25 cellular contexts compared by ENCODE assay signal in the genomic region with DNA sequence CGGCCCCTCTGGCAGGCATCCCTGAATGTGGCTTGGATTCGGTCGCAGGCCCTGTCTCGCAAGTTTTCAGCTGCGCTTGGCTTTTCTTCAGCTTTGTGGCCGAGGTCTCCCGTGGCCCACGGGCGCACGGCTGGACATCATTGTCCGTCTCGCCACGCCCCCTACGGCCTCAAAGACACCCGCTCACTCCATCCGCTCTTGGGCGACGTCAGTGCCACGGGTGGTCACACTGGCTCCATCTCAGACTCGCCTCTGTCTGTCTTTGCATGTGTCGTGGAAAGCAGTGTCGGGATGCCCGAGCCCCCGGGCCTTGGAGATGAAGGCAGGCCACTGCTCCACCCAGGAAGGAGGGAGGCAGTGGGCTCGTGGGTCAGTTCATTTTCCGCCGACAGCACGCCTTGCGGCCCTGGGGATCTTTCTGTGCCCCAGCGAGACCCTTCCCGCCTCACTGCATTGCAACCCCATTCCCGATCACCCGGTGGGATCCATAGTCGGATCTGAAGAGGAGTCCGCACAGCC.
"Had no signal": no experiment of that assay in that cellular context is flagged by ENCODE, and none has a peak within 500 bp of the region (broad histone marks: within the 10 kb centered on the region; RNA-seq: fewer than 3 reads in every experiment).

No MANE protein-coding gene starts in this region.

- H3K27ac ChIP-seq: brain microvascular endothelial cell, hepatocyte, pancreas, psoas muscle, spleen, thoracic aorta, uterus had no signal

- H3K27me3 Mint-ChIP-seq: activated CD4-positive, alpha-beta memory T cell treated with anti-CD3 and anti-CD28 coated beads for 36 hours; activated CD4-positive, alpha-beta T cell treated with anti-CD3 and anti-CD28 coated beads, Interleukin-2, amount 10 ng/mL, durations not matched to agents 24 days and 14 days; activated T-helper 17 cell treated with anti-CD3 and anti-CD28 coated beads, Interleukin-2, amount 50 U/mL, for 72 hours; naive B cell had no signal

- H3K4me1 ChIP-seq: pancreas, psoas muscle, spleen, uterus had no signal

- H3K36me3 ChIP-seq: brain microvascular endothelial cell, pancreas, spleen, thoracic aorta, uterus had no signal

- H3K9me3 ChIP-seq: pancreas, psoas muscle had no signal

- H3K4me3 Mint-ChIP-seq: activated CD4-positive, alpha-beta memory T cell treated with anti-CD3 and anti-CD28 coated beads for 36 hours; activated T-cell treated with anti-CD3 and anti-CD28 coated beads, Interleukin-2, amount 50 U/mL, for 4 hours; activated T-helper 17 cell treated with anti-CD3 and anti-CD28 coated beads, Interleukin-2, amount 50 U/mL, for 72 hours; endodermal cell; mesothelial cell of epicardium; naive B cell; nephron progenitor cell had no signal

- H3K27ac Mint-ChIP-seq: activated CD4-positive, alpha-beta memory T cell treated with anti-CD3 and anti-CD28 coated beads for 36 hours; activated CD4-positive, alpha-beta T cell treated with anti-CD3 and anti-CD28 coated beads, Interleukin-2, amount 10 ng/mL, durations not matched to agents 24 days and 14 days; activated T-helper 17 cell treated with anti-CD3 and anti-CD28 coated beads, Interleukin-2, amount 50 U/mL, for 72 hours; endodermal cell; mesothelial cell of epicardium; nephron progenitor cell had no signal

- ATAC-seq: activated T-cell treated with anti-CD3 and anti-CD28 coated beads, Interleukin-2, amount 50 U/mL, for 4 hours; activated T-helper 17 cell treated with anti-CD3 and anti-CD28 coated beads, Interleukin-2, amount 50 U/mL, for 72 hours; esophagus mucosa had no signal

- H3K79me2 ChIP-seq: hepatocyte had no signal

- DNase-seq: activated CD4-positive, alpha-beta memory T cell treated with anti-CD3 and anti-CD28 coated beads for 36 hours; activated CD4-positive, CD25-positive, alpha-beta regulatory T cell treated with anti-CD3 and anti-CD28 coated beads, Interleukin-2, amount 50 U/mL, for 72 hours; activated gamma-delta T cell treated with Interleukin-2 at 50 U/mL for 16 hours; activated naive CD4-positive, alpha-beta T cell treated with anti-CD3 and anti-CD28 coated beads, Interleukin-2, amount 50 U/mL, for 16 hours; activated T-cell treated with anti-CD3 and anti-CD28 coated beads, Interleukin-2, amount 50 U/mL, for 4 hours; amniotic stem cell; brain microvascular endothelial cell; central memory CD4-positive, alpha-beta T cell; endodermal cell; foreskin melanocyte; islet precursor cell; naive B cell; nephron progenitor cell; spleen; stimulated activated naive CD4-positive, alpha-beta T cell; T-helper 2 cell had no signal

- H3K4me2 ChIP-seq: hepatocyte had no signal

- H3K4me3 ChIP-seq: hepatocyte, psoas muscle, spleen, thoracic aorta, uterus had no signal

- H3K4me1 Mint-ChIP-seq: activated CD4-positive, alpha-beta T cell treated with anti-CD3 and anti-CD28 coated beads, Interleukin-2, amount 10 ng/mL, durations not matched to agents 24 days and 14 days; activated T-helper 17 cell treated with anti-CD3 and anti-CD28 coated beads, Interleukin-2, amount 50 U/mL, for 72 hours; endodermal cell; mesothelial cell of epicardium; naive B cell; nephron progenitor cell had no signal

- H2AFZ ChIP-seq: hepatocyte had no signal

- H3K27me3 ChIP-seq: brain microvascular endothelial cell, hepatocyte, pancreas, spleen, uterus had no signal
